Comparison of ENCODE assay signal across 14 cellular contexts in the genomic region with DNA sequence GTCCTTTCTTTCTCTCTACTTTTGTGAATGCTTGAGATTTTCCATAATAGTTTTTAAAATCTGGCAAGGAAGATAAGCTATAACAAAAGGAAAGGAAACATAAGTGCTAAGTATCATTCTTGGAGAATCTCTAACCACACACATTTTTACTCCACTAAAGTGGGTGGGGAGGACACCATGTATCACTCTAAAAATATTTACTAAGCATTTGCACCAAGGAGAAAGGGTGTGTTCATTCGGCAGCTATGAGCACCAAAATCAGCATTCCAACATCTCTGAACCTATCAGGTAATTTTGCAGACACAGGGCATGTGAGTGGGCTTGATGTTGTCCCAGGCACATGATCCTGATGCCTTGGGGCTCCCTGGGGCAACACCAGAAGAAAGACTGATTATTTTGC. TPM values are rescaled to one million over a fixed set of nuclear protein-coding genes. Genes with fewer than 3 reads are reported as not detected.
DNase-seq lines count a peak whose midpoint lies in the region; ATAC-seq and TF ChIP-seq lines count a peak whose summit lies in the region.
"Had no signal": no experiment of that assay in that cellular context is flagged by ENCODE, and none has a peak within 500 bp of the region (broad histone marks: within the 10 kb centered on the region; RNA-seq: fewer than 3 reads in every experiment).

No MANE protein-coding gene starts in this region.

- H2AFZ ChIP-seq in ACC112 (ENCODE audit: low read length, unreplicated experiment), result no peak overlapping the region

- H3K79me2 ChIP-seq in ACC112 (ENCODE audit: control insufficient read depth, insufficient read depth, low read length, unreplicated experiment), result peaks cover 34% of the 10 kb centered on the region

- peaks cover 30% of the 10 kb centered on the region for H3K36me3 ChIP-seq in ACC112 (ENCODE audit: insufficient read depth, low read length)
- H3K36me3 ChIP-seq in mucosa of descending colon (ENCODE audit: low read depth), result no peaks in the 10 kb centered on the region

- H3K4me1 Mint-ChIP-seq in activated CD8-positive, alpha-beta T cell treated with anti-CD3 and anti-CD28 coated beads, Interleukin-2, amount 10 ng/mL, durations not matched to agents 7 days and 5 days (ENCODE audit: low read depth), result peaks cover 60% of the 10 kb centered on the region
- H3K4me1 Mint-ChIP-seq in WTC11, result peaks cover 7% of the 10 kb centered on the region

- H3K27me3 ChIP-seq in ACC112 (ENCODE audit: insufficient read depth, low read length), result no peaks in the 10 kb centered on the region
- H3K27me3 ChIP-seq: adrenal gland had no signal

- CTCF ChIA-PET in activated CD8-positive, alpha-beta T cell treated with anti-CD3 and anti-CD28 coated beads, Interleukin-2, amount 10 ng/mL, durations not matched to agents 7 days and 5 days (lab: Charles Lee), result interaction anchor here (1.2 kb wide), 1 partner anchor 8 kb away, joined by 3 read pairs; no protein-coding TSS in a partner anchor
- CTCF ChIA-PET in WTC11 (lab: Charles Lee), result no interaction called here

- POLR2A ChIA-PET in activated CD8-positive, alpha-beta T cell treated with anti-CD3 and anti-CD28 coated beads, Interleukin-2, amount 10 ng/mL, durations not matched to agents 7 days and 5 days (lab: Charles Lee), result no interaction called here
- POLR2A ChIA-PET in WTC11 (lab: Charles Lee), result no interaction called here

- no peak overlapping the region for H3K4me3 Mint-ChIP-seq in activated CD8-positive, alpha-beta T cell treated with anti-CD3 and anti-CD28 coated beads, Interleukin-2, amount 10 ng/mL, durations not matched to agents 7 days and 5 days
- H3K4me3 Mint-ChIP-seq in WTC11, result no peak overlapping the region
- H3K4me3 Mint-ChIP-seq: endodermal cell had no signal

- DNase-seq in GM04503 (ENCODE audit: low read depth) (peak; percentile 57), hepatic stellate cell (ENCODE audit: low spot score) (peak; percentile 54), NCI-H128 (lab: John Stamatoyannopoulos, UW; ENCODE audit: unreplicated experiment) (no peak), WTC11 (ENCODE audit: low spot score) (no peak), mucosa of descending colon (no peak)
- no peak for DNase-seq in activated CD8-positive, alpha-beta T cell treated with anti-CD3 and anti-CD28 coated beads, Interleukin-2, amount 10 ng/mL, durations not matched to agents 7 days and 5 days
- DNase-seq in activated effector memory CD4-positive, alpha-beta T cell treated with anti-CD3 and anti-CD28 coated beads, Interleukin-2, amount 50 U/mL, for 16 hours, result no peak
- DNase-seq: adrenal gland; Caco-2; endodermal cell; NCI-H2029; stimulated activated CD4-positive, alpha-beta T cell treated with anti-CD3 and anti-CD28 coated beads, Interleukin-12 subunit alpha, Interleukin-12 subunit beta, amount 100 ng/mL, for 4 hours; stimulated activated CD8-positive, alpha-beta memory T cell treated with anti-CD3 and anti-CD28 coated beads, Interleukin-4, amount 100 ng/mL, for 48 hours had no signal

- H3K4me3 ChIP-seq in ACC112 (ENCODE audit: low read depth, low read length), result peak overlapping the region; percentile 26; the same call in 1 of the 2 replicates
- no peak overlapping the region for H3K4me3 ChIP-seq in mucosa of descending colon
- H3K4me3 ChIP-seq: adrenal gland had no signal

- H3K27ac Mint-ChIP-seq in activated CD8-positive, alpha-beta T cell treated with anti-CD3 and anti-CD28 coated beads, Interleukin-2, amount 10 ng/mL, durations not matched to agents 7 days and 5 days, result peak overlapping the region; percentile 57
- no peak overlapping the region for H3K27ac Mint-ChIP-seq in WTC11
- H3K27ac Mint-ChIP-seq: endodermal cell had no signal

- H3K9me3 ChIP-seq in mucosa of descending colon, result no peaks in the 10 kb centered on the region
- H3K9me3 ChIP-seq: adrenal gland, Caco-2 had no signal

- TF ChIP-seq CTCF in WTC11 (IDR thresholded peaks at IDR 0.05) (no peak), mucosa of descending colon (IDR thresholded peaks at IDR 0.05) (no peak)

- H3K4me1 ChIP-seq in ACC112 (ENCODE audit: control insufficient read depth, insufficient read depth, low read length, unreplicated experiment) (peaks cover 27% of the 10 kb centered on the region), mucosa of descending colon (ENCODE audit: low read depth) (peaks cover 20% of the 10 kb centered on the region)

- ATAC-seq in activated CD8-positive, alpha-beta T cell treated with anti-CD3 and anti-CD28 coated beads, Interleukin-2, amount 10 ng/mL, durations not matched to agents 7 days and 5 days, result no peak
- ATAC-seq in WTC11 (no peak), mucosa of descending colon (no peak)

- no peaks in the 10 kb centered on the region for H3K9me3 Mint-ChIP-seq in activated CD8-positive, alpha-beta T cell treated with anti-CD3 and anti-CD28 coated beads, Interleukin-2, amount 10 ng/mL, durations not matched to agents 7 days and 5 days (ENCODE audit: insufficient read depth)
- H3K9me3 Mint-ChIP-seq in WTC11, result no peaks in the 10 kb centered on the region
- H3K9me3 Mint-ChIP-seq: endodermal cell had no signal

- intact Hi-C loops in mucosa of descending colon (cut with DNase I, micrococcal nuclease), result no loop called here

- peak overlapping the region; percentile 69 for H3K27ac ChIP-seq in ACC112 (ENCODE audit: low read depth, low read length)
- H3K27ac ChIP-seq: adrenal gland had no signal

- H3K27me3 Mint-ChIP-seq in activated CD8-positive, alpha-beta T cell treated with anti-CD3 and anti-CD28 coated beads, Interleukin-2, amount 10 ng/mL, durations not matched to agents 7 days and 5 days (ENCODE audit: low read depth), result no peaks in the 10 kb centered on the region
- H3K27me3 Mint-ChIP-seq in WTC11 (ENCODE audit: low read depth), result no peaks in the 10 kb centered on the region

- peaks cover 61% of the 10 kb centered on the region for H3K36me3 Mint-ChIP-seq in activated CD8-positive, alpha-beta T cell treated with anti-CD3 and anti-CD28 coated beads, Interleukin-2, amount 10 ng/mL, durations not matched to agents 7 days and 5 days (ENCODE audit: low read depth)
- peaks cover 54% of the 10 kb centered on the region for H3K36me3 Mint-ChIP-seq in WTC11

TF ChIP-seq in WTC11, 78 proteins besides CTCF, POLR2A, EP300 and RAD21 (continues in another document):
- TF ChIP-seq, protein P1, sequence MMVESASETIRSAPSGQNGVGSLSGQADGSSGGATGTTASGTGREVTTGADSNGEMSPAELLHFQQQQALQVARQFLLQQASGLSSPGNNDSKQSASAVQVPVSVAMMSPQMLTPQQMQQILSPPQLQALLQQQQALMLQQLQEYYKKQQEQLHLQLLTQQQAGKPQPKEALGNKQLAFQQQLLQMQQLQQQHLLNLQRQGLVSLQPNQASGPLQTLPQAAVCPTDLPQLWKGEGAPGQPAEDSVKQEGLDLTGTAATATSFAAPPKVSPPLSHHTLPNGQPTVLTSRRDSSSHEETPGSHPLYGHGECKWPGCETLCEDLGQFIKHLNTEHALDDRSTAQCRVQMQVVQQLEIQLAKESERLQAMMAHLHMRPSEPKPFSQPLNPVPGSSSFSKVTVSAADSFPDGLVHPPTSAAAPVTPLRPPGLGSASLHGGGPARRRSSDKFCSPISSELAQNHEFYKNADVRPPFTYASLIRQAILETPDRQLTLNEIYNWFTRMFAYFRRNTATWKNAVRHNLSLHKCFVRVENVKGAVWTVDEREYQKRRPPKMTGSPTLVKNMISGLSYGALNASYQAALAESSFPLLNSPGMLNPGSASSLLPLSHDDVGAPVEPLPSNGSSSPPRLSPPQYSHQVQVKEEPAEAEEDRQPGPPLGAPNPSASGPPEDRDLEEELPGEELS (CRISPR knock-in tag; IDR thresholded peaks at IDR 0.05), result no peak
- no peak for TF ChIP-seq PRRX2 (CRISPR knock-in tag; IDR thresholded peaks at IDR 0.05)
- TF ChIP-seq, protein P2, sequence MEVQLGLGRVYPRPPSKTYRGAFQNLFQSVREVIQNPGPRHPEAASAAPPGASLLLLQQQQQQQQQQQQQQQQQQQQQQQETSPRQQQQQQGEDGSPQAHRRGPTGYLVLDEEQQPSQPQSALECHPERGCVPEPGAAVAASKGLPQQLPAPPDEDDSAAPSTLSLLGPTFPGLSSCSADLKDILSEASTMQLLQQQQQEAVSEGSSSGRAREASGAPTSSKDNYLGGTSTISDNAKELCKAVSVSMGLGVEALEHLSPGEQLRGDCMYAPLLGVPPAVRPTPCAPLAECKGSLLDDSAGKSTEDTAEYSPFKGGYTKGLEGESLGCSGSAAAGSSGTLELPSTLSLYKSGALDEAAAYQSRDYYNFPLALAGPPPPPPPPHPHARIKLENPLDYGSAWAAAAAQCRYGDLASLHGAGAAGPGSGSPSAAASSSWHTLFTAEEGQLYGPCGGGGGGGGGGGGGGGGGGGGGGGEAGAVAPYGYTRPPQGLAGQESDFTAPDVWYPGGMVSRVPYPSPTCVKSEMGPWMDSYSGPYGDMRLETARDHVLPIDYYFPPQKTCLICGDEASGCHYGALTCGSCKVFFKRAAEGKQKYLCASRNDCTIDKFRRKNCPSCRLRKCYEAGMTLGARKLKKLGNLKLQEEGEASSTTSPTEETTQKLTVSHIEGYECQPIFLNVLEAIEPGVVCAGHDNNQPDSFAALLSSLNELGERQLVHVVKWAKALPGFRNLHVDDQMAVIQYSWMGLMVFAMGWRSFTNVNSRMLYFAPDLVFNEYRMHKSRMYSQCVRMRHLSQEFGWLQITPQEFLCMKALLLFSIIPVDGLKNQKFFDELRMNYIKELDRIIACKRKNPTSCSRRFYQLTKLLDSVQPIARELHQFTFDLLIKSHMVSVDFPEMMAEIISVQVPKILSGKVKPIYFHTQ (CRISPR knock-in tag; IDR thresholded peaks at IDR 0.05), result no peak
- no peak for TF ChIP-seq ZNF423 (CRISPR knock-in tag; IDR thresholded peaks at IDR 0.05)
- TF ChIP-seq RORB (CRISPR knock-in tag; IDR thresholded peaks at IDR 0.05), result no peak
- no peak for TF ChIP-seq ESRRA (CRISPR knock-in tag; IDR thresholded peaks at IDR 0.05; ENCODE audit: borderline replicate concordance)
- TF ChIP-seq SOX15 (CRISPR knock-in tag; IDR thresholded peaks at IDR 0.05), result no peak
- no peak for TF ChIP-seq GRHL2 (CRISPR knock-in tag; IDR thresholded peaks at IDR 0.05; ENCODE audit: insufficient replicate concordance, severe bottlenecking)
- TF ChIP-seq, protein P3, sequence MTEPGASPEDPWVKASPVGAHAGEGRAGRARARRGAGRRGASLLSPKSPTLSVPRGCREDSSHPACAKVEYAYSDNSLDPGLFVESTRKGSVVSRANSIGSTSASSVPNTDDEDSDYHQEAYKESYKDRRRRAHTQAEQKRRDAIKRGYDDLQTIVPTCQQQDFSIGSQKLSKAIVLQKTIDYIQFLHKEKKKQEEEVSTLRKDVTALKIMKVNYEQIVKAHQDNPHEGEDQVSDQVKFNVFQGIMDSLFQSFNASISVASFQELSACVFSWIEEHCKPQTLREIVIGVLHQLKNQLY (CRISPR knock-in tag; IDR thresholded peaks at IDR 0.05), result no peak

RNA-seq across cellular contexts. Expression of a gene that starts 5.5 kb away (rescaled TPM):
- total RNA-seq in activated CD8-positive, alpha-beta T cell treated with anti-CD3 and anti-CD28 coated beads, Interleukin-2, amount 10 ng/mL, durations not matched to agents 7 days and 5 days, result 10 to 100 TPM; 16.3 to 16.4 TPM
- total RNA-seq in WTC11 (2021) (32.0 to 37.7 TPM (median 32.9 TPM) in 3 replicates), mucosa of descending colon (10 to 100 TPM; 35.0 to 73.9 (median 58.9) TPM)

RNA-seq across cellular contexts. Expression of a gene that starts 59.0 kb away (rescaled TPM):
- 1 to 10 TPM; 2.3 to 2.5 TPM for total RNA-seq in activated CD8-positive, alpha-beta T cell treated with anti-CD3 and anti-CD28 coated beads, Interleukin-2, amount 10 ng/mL, durations not matched to agents 7 days and 5 days
- total RNA-seq in WTC11 (2021) (3.7 to 7.2 TPM (median 4.2 TPM) in 3 replicates), mucosa of descending colon (10 to 100 TPM in 2 of 3 donors, 1 to 10 TPM in 1; 7.7 to 25.8 (median 11.8) TPM)

Comparison
In these comparisons a context has a peak if more than half of its experiments do, and no peak if none do; other contexts are left out.
1. DNase-seq: peak in GM04503 (single experiment) and hepatic stellate cell (single experiment); none in activated CD8-positive, alpha-beta T cell treated with anti-CD3 and anti-CD28 coated beads, Interleukin-2, amount 10 ng/mL, durations not matched to agents 7 days and 5 days (single experiment), NCI-H128 (single experiment), WTC11 (single experiment), mucosa of descending colon (0 of 3) and activated effector memory CD4-positive, alpha-beta T cell treated with anti-CD3 and anti-CD28 coated beads, Interleukin-2, amount 50 U/mL, for 16 hours (single experiment).